Comparison of ENCODE assay signal across 8 cellular contexts in the genomic region with DNA sequence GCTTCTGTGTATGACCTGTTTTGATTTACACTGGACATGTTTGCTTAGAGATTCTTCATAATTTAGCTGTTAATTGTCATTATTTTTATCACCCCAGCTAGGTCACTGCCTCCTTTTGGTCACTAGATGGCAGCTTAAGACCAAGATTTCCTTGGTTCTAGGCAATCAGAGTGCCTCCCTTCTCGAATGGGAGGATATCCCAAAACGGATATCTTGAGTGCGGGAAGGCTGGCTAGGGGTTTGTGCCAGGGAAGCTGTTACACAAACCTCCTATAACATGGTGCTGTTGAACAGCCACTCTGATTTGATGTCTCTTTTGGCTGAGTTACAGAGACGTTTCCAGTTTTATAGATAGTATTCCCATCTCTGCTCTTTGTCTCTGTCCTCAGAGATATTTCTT.
DNase-seq lines count a peak whose midpoint lies in the region; ATAC-seq, FAIRE-seq and TF ChIP-seq lines count a peak whose summit lies in the region.

No MANE protein-coding gene starts in this region.

- H3K27me3 ChIP-seq in upper lobe of right lung = no peaks in the 10 kb centered on the region

- H3K9me3 ChIP-seq in upper lobe of right lung = no peaks in the 10 kb centered on the region

- intact Hi-C loops in upper lobe of right lung (cut with DNase I) = no loop called here

- peak; percentile 64 for TF ChIP-seq CTCF in upper lobe of right lung (IDR thresholded peaks at IDR 0.05)

- H3K27ac ChIP-seq in upper lobe of right lung = no peak overlapping the region

- H3K4me3 ChIP-seq in upper lobe of right lung = no peak overlapping the region

- H3K4me1 ChIP-seq in upper lobe of right lung = no peaks in the 10 kb centered on the region

- ATAC-seq in GM19035 (IDR thresholded peaks at IDR 0.05; ENCODE audit: unreplicated experiment) (peak; percentile 90), HG03095 (IDR thresholded peaks at IDR 0.05; ENCODE audit: unreplicated experiment) (peak; percentile 78), upper lobe of right lung (peak; percentile 85)

- peak; percentile 97 for FAIRE-seq in islet of Langerhans (lab: Jason Lieb, UNC)

- H3K36me3 ChIP-seq in upper lobe of right lung = no peaks in the 10 kb centered on the region

- DNase-seq in NCI-H2081 (lab: John Stamatoyannopoulos, UW) (peak; percentile 63 to 70), NCI-H2081 treated with DMSO at 0.1 percent for 48 hours (lab: John Stamatoyannopoulos, UW) (no peak), NCI-H2227 treated with DMSO at 0.1 percent for 48 hours (lab: John Stamatoyannopoulos, UW) (peak; percentile 18), astrocyte of the hippocampus (ENCODE audit: low read depth, low spot score) (peak; percentile 66), upper lobe of right lung (no peak)

Comparison
In these comparisons a context has a peak if more than half of its experiments do, and no peak if none do; other contexts are left out.
1. DNase-seq: peak in NCI-H2081 (2 of 2), NCI-H2227 treated with DMSO at 0.1 percent for 48 hours (single experiment) and astrocyte of the hippocampus (single experiment); none in NCI-H2081 treated with DMSO at 0.1 percent for 48 hours (single experiment) and upper lobe of right lung (single experiment).
2. Peak in every context shown above with its lines, with median percentiles within 50 percentile points of each other: ATAC-seq.